9 cellular contexts compared by ENCODE assay signal in the genomic region with DNA sequence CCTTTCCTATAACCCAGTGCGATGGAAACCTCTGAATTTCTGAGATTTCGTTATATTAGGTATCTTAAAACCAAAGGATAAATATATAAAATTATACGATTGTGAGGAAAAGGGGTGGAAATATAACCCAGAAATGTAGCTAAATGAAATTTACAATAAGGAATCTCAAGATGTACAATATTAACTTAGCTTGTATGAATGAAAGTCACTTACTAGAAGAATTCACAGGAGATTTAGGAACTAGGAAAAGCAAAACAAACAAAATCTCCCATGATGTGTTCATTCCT.
DNase-seq lines count a peak whose midpoint lies in the region; ATAC-seq and TF ChIP-seq lines count a peak whose summit lies in the region.
"Had no signal": no experiment of that assay in that cellular context is flagged by ENCODE, and none has a peak within 500 bp of the region (broad histone marks: within the 10 kb centered on the region; RNA-seq: fewer than 3 reads in every experiment).

No MANE protein-coding gene starts in this region.

- H3K79me2 ChIP-seq in ACC112 (ENCODE audit: control insufficient read depth, insufficient read depth, low read length, unreplicated experiment) (no peaks in the 10 kb centered on the region), MM.1S (ENCODE audit: low read length) (no peaks in the 10 kb centered on the region), mammary epithelial cell (ENCODE audit: insufficient read depth, low read length) (no peaks in the 10 kb centered on the region)

- in situ Hi-C loops in mammary epithelial cell (cut with MboI; ENCODE audit: low sequenced_read_pairs in 2 of 2): loop anchor here (5.0 to 10.0 kb wide), 2 partner anchors 783 to 790 kb away; partner anchors contain the start of gene TTC14 (in 1 of the 2)
- in situ Hi-C loops in transverse colon (cut with MboI; ENCODE audit: low pct_ligation_motif_present in 1 of 4, low pct_unique_long_range_greater_than_20kb in 1 of 4, low sequenced_read_pairs in 3 of 4): no loop called here

- dilution Hi-C loops in mammary epithelial cell (cut with HindIII; ENCODE audit: low sequenced_read_pairs): no loop called here

- H3F3A ChIP-seq in MM.1S (ENCODE audit: insufficient read depth, low read length): no peaks in the 10 kb centered on the region

- no peak overlapping the region for H2AK5ac ChIP-seq in mesenchymal stem cell (ENCODE audit: low read length, severe bottlenecking)

- H2BK120ac ChIP-seq in mesenchymal stem cell (ENCODE audit: low read depth, low read length): no peak overlapping the region

- H3K4me3 Mint-ChIP-seq in stimulated activated memory B cell treated with anti-CD40 and anti-IgM and Interleukin-4, amounts not matched to agents 10 μg/mL and 1 μg/mL and 100 μg/mL, for 72 hours: no peak overlapping the region

- H3K9me3 Mint-ChIP-seq in stimulated activated memory B cell treated with anti-CD40 and anti-IgM and Interleukin-4, amounts not matched to agents 10 μg/mL and 1 μg/mL and 100 μg/mL, for 72 hours: peaks cover 2% of the 10 kb centered on the region

- H3K4me1 ChIP-seq in ACC112 (ENCODE audit: control insufficient read depth, insufficient read depth, low read length, unreplicated experiment): peaks cover 19% of the 10 kb centered on the region
- H3K4me1 ChIP-seq in MM.1S (ENCODE audit: low read length): 0 out of 2 replicates have a peak, but pooled peaks cover 3% of the 10 kb centered on the region
- no peaks in the 10 kb centered on the region for H3K4me1 ChIP-seq in mammary epithelial cell (ENCODE audit: insufficient read depth, low read length)
- no peaks in the 10 kb centered on the region for H3K4me1 ChIP-seq in mesenchymal stem cell (ENCODE audit: control insufficient read depth, insufficient read depth, low read depth, low read length)
- no peaks in the 10 kb centered on the region for H3K4me1 ChIP-seq in transverse colon

- no peaks in the 10 kb centered on the region for H3K79me1 ChIP-seq in mesenchymal stem cell (replicated peaks; ENCODE audit: low read length, poor library complexity, severe bottlenecking)

- ATAC-seq in stimulated activated memory B cell treated with anti-CD40 and anti-IgM and Interleukin-4, amounts not matched to agents 10 μg/mL and 1 μg/mL and 100 μg/mL, for 72 hours: no peak
- ATAC-seq in GM19328 (IDR thresholded peaks at IDR 0.05; ENCODE audit: unreplicated experiment): no peak

- no peaks in the 10 kb centered on the region for H3K27me3 ChIP-seq in ACC112 (ENCODE audit: insufficient read depth, low read length)
- H3K27me3 ChIP-seq in MM.1S (replicated peaks; ENCODE audit: insufficient read depth, low read length): no peaks in the 10 kb centered on the region
- H3K27me3 ChIP-seq in mammary epithelial cell (ENCODE audit: insufficient read depth, low read length): no peaks in the 10 kb centered on the region
- no peaks in the 10 kb centered on the region for H3K27me3 ChIP-seq in mesenchymal stem cell (ENCODE audit: control insufficient read depth in 1 of 2, insufficient read depth in 1 of 2, low read length in 2 of 2)
- no peaks in the 10 kb centered on the region for H3K27me3 ChIP-seq in transverse colon

- no peak overlapping the region for H4K8ac ChIP-seq in mesenchymal stem cell (ENCODE audit: low read length)

- H3K27ac ChIP-seq in ACC112 (ENCODE audit: low read depth, low read length) (peak overlapping the region; percentile 97), MM.1S (ENCODE audit: low read length) (no peak overlapping the region), mammary epithelial cell (ENCODE audit: insufficient read depth, low read depth, low read length) (no peak overlapping the region), mesenchymal stem cell (ENCODE audit: low read length, poor library complexity, severe bottlenecking) (no peak overlapping the region), transverse colon (no peak overlapping the region)

- H3K14ac ChIP-seq in mesenchymal stem cell (ENCODE audit: low read length in 2 of 2): no peak overlapping the region

- H4K20me1 ChIP-seq in MM.1S (ENCODE audit: insufficient read depth, low read length) (no peaks in the 10 kb centered on the region), mammary epithelial cell (ENCODE audit: insufficient read depth, low read length) (no peaks in the 10 kb centered on the region)

- no peak overlapping the region for H2BK12ac ChIP-seq in mesenchymal stem cell (ENCODE audit: low read length in 2 of 2)

- 42% methylated on average over 3 of the region's 3 CpGs for WGBS in mammary epithelial cell (ENCODE audit: low coverage, missing lambda C conversion rate)
- no CpG with 5 or more reads among the region's 3 CpGs for WGBS in mesenchymal stem cell
- WGBS in transverse colon (ENCODE audit: low coverage in 1 of 2), 2 donors: 66 to 69% methylated on average over 3 of the region's 3 CpGs

- H2BK5ac ChIP-seq in mesenchymal stem cell (ENCODE audit: low read depth, low read length, poor library complexity, severe bottlenecking): no peak overlapping the region

- H3K4me3 ChIP-seq in ACC112 (ENCODE audit: low read depth, low read length) (peak overlapping the region; percentile 58; the same call in 1 of the 2 replicates), MM.1S (ENCODE audit: low read length) (no peak overlapping the region), mammary epithelial cell (replicated peaks in 1 of 3; ENCODE audit: insufficient read depth in 1 of 3, low read depth in 2 of 3, low read length in 3 of 3) (no peak overlapping the region), mesenchymal stem cell (ENCODE audit: insufficient read depth in 1 of 2, low read depth in 1 of 2, low read length in 2 of 2) (no peak overlapping the region), transverse colon (no peak overlapping the region)

- no peaks in the 10 kb centered on the region for H3K36me3 ChIP-seq in ACC112 (ENCODE audit: insufficient read depth, low read length)
- H3K36me3 ChIP-seq in MM.1S (replicated peaks; ENCODE audit: insufficient read depth, low read length): no peaks in the 10 kb centered on the region
- no peaks in the 10 kb centered on the region for H3K36me3 ChIP-seq in mammary epithelial cell (ENCODE audit: insufficient read depth, low read length)
- H3K36me3 ChIP-seq in mesenchymal stem cell (ENCODE audit: control insufficient read depth in 1 of 2, insufficient read depth in 2 of 2, low read depth in 1 of 2, low read length in 2 of 2): no peaks in the 10 kb centered on the region
- no peaks in the 10 kb centered on the region for H3K36me3 ChIP-seq in transverse colon

- H3K18ac ChIP-seq in mesenchymal stem cell (ENCODE audit: low read depth in 1 of 2, low read length in 2 of 2): no peak overlapping the region

- no TSS peak for BruUV-seq in mammary epithelial cell (replicated peaks; lab: Mats Ljungman, UMichigan)

- H3K9me2 ChIP-seq in MM.1S (replicated peaks; ENCODE audit: insufficient read depth, low read length): no peaks in the 10 kb centered on the region

- H3K9me3 ChIP-seq in MM.1S (replicated peaks; ENCODE audit: insufficient read depth, low read length) (no peaks in the 10 kb centered on the region), mammary epithelial cell (replicated peaks; ENCODE audit: insufficient read depth, low read length) (no peaks in the 10 kb centered on the region), mesenchymal stem cell (ENCODE audit: control insufficient read depth, low read length) (no peaks in the 10 kb centered on the region), transverse colon (no peaks in the 10 kb centered on the region)

- no peaks in the 10 kb centered on the region for H3K27me3 Mint-ChIP-seq in stimulated activated memory B cell treated with anti-CD40 and anti-IgM and Interleukin-4, amounts not matched to agents 10 μg/mL and 1 μg/mL and 100 μg/mL, for 72 hours

- no peak overlapping the region for H3K27ac Mint-ChIP-seq in stimulated activated memory B cell treated with anti-CD40 and anti-IgM and Interleukin-4, amounts not matched to agents 10 μg/mL and 1 μg/mL and 100 μg/mL, for 72 hours

- H2AFZ ChIP-seq in ACC112 (ENCODE audit: low read length, unreplicated experiment) (peak overlapping the region; percentile 52), MM.1S (ENCODE audit: low read length) (no peak overlapping the region), mammary epithelial cell (ENCODE audit: low read depth, low read length) (peak overlapping the region; percentile 86), mesenchymal stem cell (ENCODE audit: low read depth, low read length) (no peak overlapping the region)

- TF ChIP-seq CTCF in MM.1S (IDR thresholded peaks at IDR 0.05; ENCODE audit: low read length) (no peak), mammary epithelial cell (conservative IDR thresholded peaks at IDR 0.05 in 1 of 2, IDR thresholded peaks at IDR 0.05 in 1 of 2; ENCODE audit: extremely low read depth in 1 of 2, insufficient read depth in 1 of 2, low read depth in 1 of 2, low read length in 2 of 2) (no peak), transverse colon (IDR thresholded peaks at IDR 0.05) (no peak)

- TF ChIP-seq POLR2A in transverse colon (IDR thresholded peaks at IDR 0.05): no peak

- H3K9ac ChIP-seq in MM.1S (ENCODE audit: low read length): no peak overlapping the region
- no peak overlapping the region for H3K9ac ChIP-seq in mammary epithelial cell (ENCODE audit: insufficient read depth, low read length)
- peak overlapping the region; percentile 91 for H3K9ac ChIP-seq in mesenchymal stem cell (ENCODE audit: low read length)

- intact Hi-C loops in mammary epithelial cell (cut with micrococcal nuclease) (no loop called here), transverse colon (cut with DNase I; ENCODE audit: low total_unique reads) (no loop called here)

- no peak overlapping the region for H2BK15ac ChIP-seq in mesenchymal stem cell (ENCODE audit: low read depth, poor library complexity, severe bottlenecking)

- CTCF ChIA-PET in mammary epithelial cell (lab: Charles Lee; ENCODE audit: low non-redundant PET): interaction anchor here (0.6 to 1.0 kb wide), 4 partner anchors 29 to 783 kb away, joined by 3 to 7 read pairs (median 4); no protein-coding TSS in a partner anchor

- H3K4me1 Mint-ChIP-seq in stimulated activated memory B cell treated with anti-CD40 and anti-IgM and Interleukin-4, amounts not matched to agents 10 μg/mL and 1 μg/mL and 100 μg/mL, for 72 hours: peaks cover 8% of the 10 kb centered on the region

- H3K4me2 ChIP-seq in MM.1S (ENCODE audit: low read depth, low read length) (peak overlapping the region; percentile 28; the same call in 1 of the 2 replicates), mammary epithelial cell (ENCODE audit: insufficient read depth, low read depth, low read length) (no peak overlapping the region), mesenchymal stem cell (ENCODE audit: low read length, poor library complexity, severe bottlenecking) (no peak overlapping the region)

- no peak overlapping the region for H4K91ac ChIP-seq in mesenchymal stem cell (ENCODE audit: low read length)

- H3K23ac ChIP-seq in mesenchymal stem cell (ENCODE audit: low read length in 2 of 2): no peak overlapping the region

- TF ChIP-seq EP300 in transverse colon (IDR thresholded peaks at IDR 0.05; ENCODE audit: low read depth): no peak

- no peaks in the 10 kb centered on the region for H3K36me3 Mint-ChIP-seq in stimulated activated memory B cell treated with anti-CD40 and anti-IgM and Interleukin-4, amounts not matched to agents 10 μg/mL and 1 μg/mL and 100 μg/mL, for 72 hours

- DNase-seq in MM.1S (no peak), mammary epithelial cell (no peak), mesenchymal stem cell (no peak), transverse colon (no peak)
- no peak for DNase-seq in effector CD8-positive, alpha-beta T cell (lab: John Stamatoyannopoulos, UW)
- DNase-seq: NCI-H1436 treated with DMSO at 0.1 percent for 48 hours had no signal

- H3K4ac ChIP-seq in mesenchymal stem cell (ENCODE audit: low read depth in 1 of 2, low read length in 2 of 2): no peak overlapping the region

Comparison
In these comparisons a context has a peak if more than half of its experiments do, and no peak if none do; other contexts are left out.
1. H2AFZ ChIP-seq: peak in ACC112 (single experiment) and mammary epithelial cell (single experiment); none in MM.1S (single experiment) and mesenchymal stem cell (single experiment).
2. in situ Hi-C loops: an anchor here in mammary epithelial cell (5.0 to 10.0 kb wide); none called in transverse colon.